ENCODE assay signal across 6 cellular contexts in genomic region chr2:74441111-74441689, GRCh38. TPM values are rescaled to one million over a fixed set of nuclear protein-coding genes. Genes with fewer than 3 reads are reported as not detected.
DNase-seq lines count a peak whose midpoint lies in the region; ATAC-seq and TF ChIP-seq lines count a peak whose summit lies in the region.

No MANE protein-coding gene starts in this region.

- H4K91ac ChIP-seq in H9 (ENCODE audit: insufficient read length, low read depth, low read length): no peak overlapping the region

- H3K4ac ChIP-seq in H9 (ENCODE audit: low read depth, low read length): no peak overlapping the region

- in situ Hi-C loops in brain microvascular endothelial cell (cut with HindIII; ENCODE audit: low pct_ligation_motif_present, low sequenced_read_pairs): no loop called here

- H3K4me1 ChIP-seq in H9 (ENCODE audit: insufficient read depth, low read length): peaks cover 3% of the 10 kb centered on the region; the same call in 1 of the 2 replicates

- H3K27ac ChIP-seq in H9 (ENCODE audit: insufficient read length, low read depth, low read length) (peak overlapping the region; percentile 48), brain microvascular endothelial cell (no peak overlapping the region)

- no peak overlapping the region for H2BK120ac ChIP-seq in H9 (ENCODE audit: low read depth, low read length, poor library complexity, severe bottlenecking)

- no peaks in the 10 kb centered on the region for H4K20me1 ChIP-seq in H9 (ENCODE audit: control insufficient read depth, insufficient read depth, insufficient read length)

- peak overlapping the region; percentile 63 for H3K9ac ChIP-seq in H9 (ENCODE audit: extremely low read depth, insufficient read length, low read length)

- H3K79me1 ChIP-seq in H9 (ENCODE audit: insufficient read depth, low read depth, low read length, poor library complexity, severe bottlenecking): peaks cover 7% of the 10 kb centered on the region

- no peak overlapping the region for H3K23ac ChIP-seq in H9 (ENCODE audit: insufficient read length, low read depth, low read length)

- H3K36me3 Mint-ChIP-seq in H9 (ENCODE audit: insufficient read depth in 1 of 3, low read depth in 3 of 3): peaks cover 4 to 18% (median 15%) of the 10 kb centered on the region in 3 experiments
- H3K36me3 Mint-ChIP-seq in nephron progenitor cell (ENCODE audit: low read depth): peaks cover 10% of the 10 kb centered on the region

- H3T11ph ChIP-seq in H9 (ENCODE audit: low read length): no peak overlapping the region

- H3K27me3 Mint-ChIP-seq in H9 (ENCODE audit: low read depth): peaks cover 20% of the 10 kb centered on the region
- H3K27me3 Mint-ChIP-seq in nephron progenitor cell (ENCODE audit: low read depth, poor library complexity): peaks cover 11% of the 10 kb centered on the region

- H2BK20ac ChIP-seq in H9 (ENCODE audit: low read depth, low read length, poor library complexity, severe bottlenecking): no peak overlapping the region

- peaks cover 11% of the 10 kb centered on the region for H3K23me2 ChIP-seq in H9 (ENCODE audit: insufficient read length, low read depth, low read length, poor library complexity, severe bottlenecking)

- peak overlapping the region; percentile 85 for H3K14ac ChIP-seq in H9 (ENCODE audit: insufficient read depth, low read length)

- ATAC-seq in HG02870 (IDR thresholded peaks at IDR 0.05; ENCODE audit: unreplicated experiment) (no peak), GM21390 (IDR thresholded peaks at IDR 0.05; ENCODE audit: unreplicated experiment) (no peak)

- TF ChIP-seq CTCF in H9 (conservative IDR thresholded peaks at IDR 0.05) (no peak), brain microvascular endothelial cell (IDR thresholded peaks at IDR 0.05; ENCODE audit: low read depth, low read length, missing control alignments) (no peak), nephron progenitor cell (IDR thresholded peaks at IDR 0.05) (no peak)

- H3K27ac Mint-ChIP-seq in H9: peak overlapping the region; percentile 98 to 99 (median 99)
- peak overlapping the region; percentile 95 for H3K27ac Mint-ChIP-seq in nephron progenitor cell

- no peaks in the 10 kb centered on the region for H3K27me3 ChIP-seq in H9 (ENCODE audit: insufficient read depth, low read length)
- no peaks in the 10 kb centered on the region for H3K27me3 ChIP-seq in brain microvascular endothelial cell (replicated peaks)

- peak overlapping the region; percentile 78 for H3K18ac ChIP-seq in H9 (ENCODE audit: insufficient read length, low read depth, low read length)

- peak overlapping the region; percentile 80 for H3K4me2 ChIP-seq in H9 (ENCODE audit: insufficient read depth, insufficient read length, low read length)

- H3K4me3 ChIP-seq in brain microvascular endothelial cell (ENCODE audit: low read depth, low read length): peak overlapping the region; percentile 9

- H3K4me1 Mint-ChIP-seq in H9 (peaks cover 31 to 38% of the 10 kb centered on the region in 2 experiments), nephron progenitor cell (peaks cover 54% of the 10 kb centered on the region)

- no peak overlapping the region for H2BK5ac ChIP-seq in H9 (ENCODE audit: insufficient read length, low read length)

- H2BK15ac ChIP-seq in H9 (ENCODE audit: low read depth, low read length): no peak overlapping the region

- H3K9me3 ChIP-seq in H9 (ENCODE audit: control insufficient read depth, low read depth, low read length): no peaks in the 10 kb centered on the region

- no peak overlapping the region for H4K8ac ChIP-seq in H9 (replicated peaks; ENCODE audit: insufficient read length, low read depth, low read length)

- H2AFZ ChIP-seq in H9 (ENCODE audit: low read length): no peak overlapping the region

- no peak overlapping the region for H2BK12ac ChIP-seq in H9 (ENCODE audit: insufficient read length, low read depth, low read length)

- H2AK5ac ChIP-seq in H9 (ENCODE audit: insufficient read length, low read length): no peak overlapping the region

- no peak overlapping the region for H3K56ac ChIP-seq in H9 (ENCODE audit: insufficient read length, low read depth, low read length)

- peak overlapping the region; percentile 95 to 99 for H3K4me3 Mint-ChIP-seq in H9
- H3K4me3 Mint-ChIP-seq in nephron progenitor cell: peak overlapping the region; percentile 93

- WGBS in H9 (ENCODE audit: extremely low coverage, insufficient read length, low lambda C conversion rate): no CpG with 5 or more reads among the region's 35 CpGs

- no peak overlapping the region for H4K5ac ChIP-seq in H9 (ENCODE audit: insufficient read length, low read depth, low read length)

- no peaks in the 10 kb centered on the region for H3K36me3 ChIP-seq in brain microvascular endothelial cell (replicated peaks)

- H3K9me3 Mint-ChIP-seq in H9 (no peaks in the 10 kb centered on the region; a peak in 1 of 5 replicates), nephron progenitor cell (no peaks in the 10 kb centered on the region)

- H3K79me2 ChIP-seq in H9 (ENCODE audit: insufficient read depth, low read length): peaks cover 18% of the 10 kb centered on the region; the same call in 1 of the 2 replicates

- DNase-seq in H9: no peak
- no peak for DNase-seq in brain microvascular endothelial cell
- DNase-seq in nephron progenitor cell: peak; percentile 43
- DNase-seq in NCI-H345 treated with DMSO at 0.1 percent for 48 hours (lab: John Stamatoyannopoulos, UW; ENCODE audit: unreplicated experiment): no peak

RNA-seq across cellular contexts. Expression of gene RTKN, which starts 0.5 kb away (rescaled TPM):
- 87.1 and 90.9 TPM in 2 replicates for total RNA-seq in H9 (2021)

RNA-seq across cellular contexts. Expression of gene INO80B, which starts 13.7 kb away (rescaled TPM):
- 17.6 and 22.6 TPM in 2 replicates for total RNA-seq in H9 (2021)

RNA-seq across cellular contexts. Expression of gene WBP1, which starts 17.0 kb away (rescaled TPM):
- total RNA-seq in H9 (2021): 80.7 and 82.1 TPM in 2 replicates

RNA-seq across cellular contexts. Expression of gene WDR54, which starts 19.7 kb away (rescaled TPM):
- 65.0 and 66.4 TPM in 2 replicates for total RNA-seq in H9 (2021)

RNA-seq across cellular contexts. Expression of gene C2orf81, which starts 19.8 kb away (rescaled TPM):
- total RNA-seq in H9 (2021): 2.4 and 3.5 TPM in 2 replicates
